Comparison of ENCODE assay signal across 17 cellular contexts in genomic region chr3:127708837-127709236, GRCh38.
"Had no signal": no experiment of that assay in that cellular context is flagged by ENCODE, and none has a peak within 500 bp of the region (broad histone marks: within the 10 kb centered on the region; RNA-seq: fewer than 3 reads in every experiment).

No MANE protein-coding gene starts in this region.

- H3K4me3 ChIP-seq: lower lobe of right lung, SJCRH30, thyroid gland had no signal

- H3K4me3 Mint-ChIP-seq: naive B cell; stimulated activated naive CD8-positive, alpha-beta T cell treated with anti-CD3 and anti-CD28 coated beads, Interleukin-15, amount 100 ng/mL, for 72 hours; T-helper 2 cell treated with Interferon-gamma antibody and Interleukin-4, amounts not matched to agents 5 μg/mL and 100 μg/mL, for 36 hours had no signal

- H3K9me3 ChIP-seq: lower lobe of right lung, SJCRH30, thyroid gland had no signal

- H3K36me3 ChIP-seq: brain microvascular endothelial cell, thyroid gland had no signal

- ATAC-seq: activated naive CD4-positive, alpha-beta T cell treated with anti-CD3 and anti-CD28 coated beads, Interleukin-2, amount 50 U/mL, for 72 hours; lower lobe of right lung; stimulated activated naive CD8-positive, alpha-beta T cell treated with anti-CD3 and anti-CD28 coated beads, Interleukin-15, amount 100 ng/mL, for 72 hours had no signal

- H3K27ac ChIP-seq: brain microvascular endothelial cell, lower lobe of right lung, SJCRH30 had no signal

- H3K4me1 Mint-ChIP-seq: stimulated activated naive CD8-positive, alpha-beta T cell treated with anti-CD3 and anti-CD28 coated beads, Interleukin-15, amount 100 ng/mL, for 72 hours had no signal

- H3K27ac Mint-ChIP-seq: activated naive CD4-positive, alpha-beta T cell treated with anti-CD3 and anti-CD28 coated beads, Interleukin-2, amount 50 U/mL, for 72 hours; naive B cell; progenitor cell of endocrine pancreas; T-helper 2 cell treated with Interferon-gamma antibody and Interleukin-4, amounts not matched to agents 5 μg/mL and 100 μg/mL, for 36 hours had no signal

- DNase-seq: activated effector memory CD4-positive, alpha-beta T cell treated with Interleukin-2 at 50 U/mL for 16 hours; activated T-cell treated with anti-CD3 and anti-CD28 coated beads, Interleukin-2, amount 50 U/mL, for 1 hour; amniotic stem cell; brain microvascular endothelial cell; kidney glomerular epithelial cell; midbrain; naive B cell; SJCRH30; stimulated activated CD4-positive, alpha-beta T cell treated with anti-CD3 and anti-CD28 coated beads, Interleukin-15, amount 100 ng/mL, for 24 hours; stimulated activated CD4-positive, alpha-beta T cell treated with anti-CD3 and anti-CD28 coated beads, Interleukin-4, amount 100 ng/mL, for 24 hours; stimulated activated naive CD8-positive, alpha-beta T cell treated with anti-CD3 and anti-CD28 coated beads, Interleukin-15, amount 100 ng/mL, for 72 hours; SW 1271; thyroid gland had no signal

- H3K4me1 ChIP-seq: SJCRH30 had no signal

- H3K27me3 ChIP-seq: brain microvascular endothelial cell, SJCRH30, thyroid gland had no signal

- H3K9me3 Mint-ChIP-seq: activated naive CD4-positive, alpha-beta T cell treated with anti-CD3 and anti-CD28 coated beads, Interleukin-2, amount 50 U/mL, for 72 hours; stimulated activated naive CD8-positive, alpha-beta T cell treated with anti-CD3 and anti-CD28 coated beads, Interleukin-15, amount 100 ng/mL, for 72 hours; T-helper 2 cell treated with Interferon-gamma antibody and Interleukin-4, amounts not matched to agents 5 μg/mL and 100 μg/mL, for 36 hours had no signal

- H3K36me3 Mint-ChIP-seq: activated naive CD4-positive, alpha-beta T cell treated with anti-CD3 and anti-CD28 coated beads, Interleukin-2, amount 50 U/mL, for 72 hours; naive B cell had no signal

- H3K27me3 Mint-ChIP-seq: naive B cell had no signal
